ENCODE assay signal across 8 cellular contexts in genomic region chr20:38447251-38447661, GRCh38. TPM values are rescaled to one million over a fixed set of nuclear protein-coding genes. Genes with fewer than 3 reads are reported as not detected.
DNase-seq lines count a peak whose midpoint lies in the region; ATAC-seq and TF ChIP-seq lines count a peak whose summit lies in the region.

No MANE protein-coding gene starts in this region.

- H3K36me3 ChIP-seq in heart right ventricle (peaks cover 0 to 39% (median 12%) of the 10 kb centered on the region in 9 donors), gastrocnemius medialis (peaks cover 0 to 22% of the 10 kb centered on the region in 2 donors)

- peak overlapping the region; percentile 70 for H3K4me3 ChIP-seq in GM12875 (ENCODE audit: low read depth, low read length)
- H3K4me3 ChIP-seq in WI38 (ENCODE audit: low read depth, low read length) = peak overlapping the region; percentile 94
- H3K4me3 ChIP-seq in heart right ventricle = peak overlapping the region; percentile 63 to 97 (median 79)
- H3K4me3 ChIP-seq in gastrocnemius medialis = peak overlapping the region; percentile 78 to 99 (median 86)

- ATAC-seq in heart right ventricle (peak in 3 of 8 donors; percentile 13 to 23 (median 17)), gastrocnemius medialis (no peak), HG03196 (IDR thresholded peaks at IDR 0.05; ENCODE audit: unreplicated experiment) (no peak), GM19324 (IDR thresholded peaks at IDR 0.05; ENCODE audit: low FRiP score, unreplicated experiment) (no peak)

- 44 to 46% methylated on average over 12 of the region's 12 CpGs for WGBS in heart right ventricle, 2 donors

- H3K27ac ChIP-seq in heart right ventricle (peak overlapping the region in 9 of 10 donors; percentile 76 to 95 (median 87)), gastrocnemius medialis (peak overlapping the region; percentile 73 to 87 (median 80))

- in situ Hi-C loops in gastrocnemius medialis (cut with MboI; ENCODE audit: low sequenced_read_pairs in 4 of 4) = loop anchor here in 1 of 4 donors (25.0 kb wide), 1 partner anchor 410 kb away; the partner anchor contains the start of genes RPRD1B and TTI1

- H3K27me3 ChIP-seq in heart right ventricle (no peaks in the 10 kb centered on the region), gastrocnemius medialis (no peaks in the 10 kb centered on the region)

- DNase-seq in heart right ventricle (no peak), gastrocnemius medialis (no peak), islet precursor cell (no peak), GM19240 (ENCODE audit: insufficient read length, low spot score) (no peak)

- no peak for TF ChIP-seq POLR2A in gastrocnemius medialis (IDR thresholded peaks at IDR 0.05)

- intact Hi-C loops in heart right ventricle (cut with DNase I) (loop anchor here in 1 of 10 donors (2.0 kb wide), 1 partner anchor 26 kb away; the partner anchor contains the start of gene RALGAPB), gastrocnemius medialis (cut with DNase I; ENCODE audit: low total_unique reads) (no loop called here)

- H3K9me3 ChIP-seq in heart right ventricle (no peaks in the 10 kb centered on the region), gastrocnemius medialis (no peaks in the 10 kb centered on the region)

- H3K4me1 ChIP-seq in heart right ventricle = peaks cover 3 to 36% (median 18%) of the 10 kb centered on the region in 9 donors
- peaks cover 7 to 12% of the 10 kb centered on the region in 2 donors for H3K4me1 ChIP-seq in gastrocnemius medialis

- TF ChIP-seq CTCF in GM12875 (IDR thresholded peaks at IDR 0.05; ENCODE audit: borderline replicate concordance, insufficient read depth, low read depth, low read length) (no peak), WI38 (IDR thresholded peaks at IDR 0.05; ENCODE audit: low read depth, low read length) (no peak), heart right ventricle (IDR thresholded peaks at IDR 0.05) (no peak), gastrocnemius medialis (IDR thresholded peaks at IDR 0.05 in 4 of 5, conservative IDR thresholded peaks at IDR 0.05 in 1 of 5) (no peak)

RNA-seq across cellular contexts. Expression of gene SNHG17, which starts 12.1 kb away (rescaled TPM):
- 10 to 100 TPM in 2 of 10 donors, 1 to 10 TPM in 8; 4.2 to 25.9 (median 6.3) TPM for total RNA-seq in heart right ventricle
- 10 to 100 TPM; 12.3 to 22.9 TPM for polyA plus RNA-seq in heart right ventricle
- total RNA-seq in gastrocnemius medialis = 10 to 100 TPM in 1 of 4 donors, 1 to 10 TPM in 3; 6.0 to 12.2 (median 8.7) TPM

RNA-seq across cellular contexts. Expression of gene RALGAPB, which starts 25.4 kb away (rescaled TPM):
- 10 to 100 TPM; 21.6 to 28.2 (median 26.5) TPM for total RNA-seq in heart right ventricle
- 1 to 10 TPM; 8.4 to 9.1 TPM for polyA plus RNA-seq in heart right ventricle
- total RNA-seq in gastrocnemius medialis = 10 to 100 TPM; 23.2 to 28.8 (median 26.0) TPM
